8 cellular contexts compared by ENCODE assay signal in genomic region chr16:85428168-85428898, GRCh38.
DNase-seq lines count a peak whose midpoint lies in the region; ATAC-seq and TF ChIP-seq lines count a peak whose summit lies in the region.

No MANE protein-coding gene starts in this region.

- CTCF ChIA-PET in HCT116 (lab: Charles Lee), result interaction anchor here (0.6 to 6.3 kb wide), 15 partner anchors 8 to 329 kb away, joined by 3 to 39 read pairs (median 5); no protein-coding TSS in a partner anchor

- H3K27ac Mint-ChIP-seq in T-helper 2 cell treated with Interferon-gamma antibody and Interleukin-4, amounts not matched to agents 5 μg/mL and 100 μg/mL, for 36 hours, result no peak overlapping the region

- peak; percentile 38 for DNase-seq in HCT116 (ENCODE audit: low read depth, low spot score)
- peak; percentile 26 for DNase-seq in T-helper 2 cell treated with Interferon-gamma antibody and Interleukin-4, amounts not matched to agents 5 μg/mL and 100 μg/mL, for 36 hours (ENCODE audit: low spot score)
- peak; percentile 66 for DNase-seq in cerebellum (ENCODE audit: low spot score)
- peak; percentile 60 to 78 (median 75) for DNase-seq in mucosa of descending colon
- DNase-seq in upper lobe of right lung, result peak; percentile 73
- no peak for DNase-seq in amniotic stem cell (lab: John Stamatoyannopoulos, UW)
- no peak for DNase-seq in DMS153 treated with DMSO at 0.1 percent for 48 hours (lab: John Stamatoyannopoulos, UW; ENCODE audit: unreplicated experiment)

- TF ChIP-seq CTCF in C4-2B (conservative IDR thresholded peaks at IDR 0.05), result peak; percentile 85
- TF ChIP-seq CTCF in HCT116 (IDR thresholded peaks at IDR 0.05 in 2 of 3, conservative IDR thresholded peaks at IDR 0.05 in 1 of 3; ENCODE audit: borderline replicate concordance in 1 of 3, insufficient read depth in 1 of 3, low read depth in 2 of 3, low read length in 2 of 3), result peak; percentile 76 to 93 (median 81)
- TF ChIP-seq CTCF in mucosa of descending colon (IDR thresholded peaks at IDR 0.05), result peak; percentile 25
- TF ChIP-seq CTCF in upper lobe of right lung (IDR thresholded peaks at IDR 0.05), result peak; percentile 52

- H3K27ac ChIP-seq in C4-2B, result no peak overlapping the region
- H3K27ac ChIP-seq in HCT116 (ENCODE audit: low read depth, low read length), result no peak overlapping the region
- H3K27ac ChIP-seq in upper lobe of right lung, result no peak overlapping the region

- no peak overlapping the region for H2AFZ ChIP-seq in HCT116 (ENCODE audit: low read depth, low read length, poor library complexity, severe bottlenecking)

- RAD21 ChIA-PET in HCT116 (lab: Charles Lee; ENCODE audit: low non-redundant PET in 1 of 2, low total read pairs in 2 of 2, uncharacterized antibody in 2 of 2, unreplicated experiment in 2 of 2), result interaction anchor here (0.6 to 1.1 kb wide), 3 partner anchors 65 to 314 kb away, joined by 3 to 5 read pairs (median 4); no protein-coding TSS in a partner anchor

- intact Hi-C loops in HCT116 (cut with micrococcal nuclease) (loop anchor here (2.0 to 10.0 kb wide), 2 partner anchors 126 to 314 kb away; no protein-coding TSS in a partner anchor), mucosa of descending colon (cut with DNase I, micrococcal nuclease) (no loop called here), upper lobe of right lung (cut with DNase I) (no loop called here)

- H3K4me3 ChIP-seq in HCT116 (replicated peaks in 1 of 2; ENCODE audit: low read depth in 1 of 2, low read length in 2 of 2) (no peak overlapping the region), mucosa of descending colon (no peak overlapping the region), upper lobe of right lung (no peak overlapping the region)

- H3K4me2 ChIP-seq in HCT116 (ENCODE audit: low read length), result no peak overlapping the region

- peak; percentile 80 for TF ChIP-seq RAD21 in HCT116 (IDR thresholded peaks at IDR 0.05; ENCODE audit: low read depth)

- peak; percentile 91 for ATAC-seq in HCT116
- ATAC-seq in mucosa of descending colon, result peak; percentile 69
- peak; percentile 58 for ATAC-seq in upper lobe of right lung

- no peaks in the 10 kb centered on the region for H3K9me2 ChIP-seq in HCT116 (ENCODE audit: insufficient read depth)

- H3K36me3 Mint-ChIP-seq in T-helper 2 cell treated with Interferon-gamma antibody and Interleukin-4, amounts not matched to agents 5 μg/mL and 100 μg/mL, for 36 hours (ENCODE audit: low read depth), result no peaks in the 10 kb centered on the region

- H3K27me3 Mint-ChIP-seq in T-helper 2 cell treated with Interferon-gamma antibody and Interleukin-4, amounts not matched to agents 5 μg/mL and 100 μg/mL, for 36 hours (ENCODE audit: low read depth), result peaks cover 6% of the 10 kb centered on the region

- H3K27me3 ChIP-seq in HCT116 (ENCODE audit: insufficient read depth, low read length) (0 out of 2 replicates have a peak, but pooled peaks cover 5% of the 10 kb centered on the region), upper lobe of right lung (no peaks in the 10 kb centered on the region)

- H3K4me1 ChIP-seq in HCT116 (ENCODE audit: control insufficient read depth in 1 of 2, insufficient read depth in 2 of 2, low read length in 2 of 2) (no peaks in the 10 kb centered on the region), mucosa of descending colon (ENCODE audit: low read depth) (peaks cover 3% of the 10 kb centered on the region), upper lobe of right lung (peaks cover 13% of the 10 kb centered on the region)

- TF ChIP-seq POLR2A in HCT116 (IDR thresholded peaks at IDR 0.05; ENCODE audit: borderline replicate concordance, extremely low read depth, insufficient read depth, insufficient read length), result no peak

- BruUV-seq in HCT116 (replicated peaks; lab: Mats Ljungman, UMichigan), result no TSS peak

- H3K9me3 ChIP-seq in HCT116 (ENCODE audit: control insufficient read depth in 1 of 2, insufficient read depth in 1 of 2, low read depth in 1 of 2, low read length in 2 of 2) (no peaks in the 10 kb centered on the region), mucosa of descending colon (no peaks in the 10 kb centered on the region), upper lobe of right lung (no peaks in the 10 kb centered on the region)

- POLR2A ChIA-PET in HCT116 (lab: Charles Lee), result no interaction called here

- no peaks in the 10 kb centered on the region for H3K4me1 Mint-ChIP-seq in T-helper 2 cell treated with Interferon-gamma antibody and Interleukin-4, amounts not matched to agents 5 μg/mL and 100 μg/mL, for 36 hours (ENCODE audit: low read depth)

- H3K4me3 Mint-ChIP-seq in T-helper 2 cell treated with Interferon-gamma antibody and Interleukin-4, amounts not matched to agents 5 μg/mL and 100 μg/mL, for 36 hours, result no peak overlapping the region

- no peak overlapping the region for H3K9ac ChIP-seq in HCT116 (ENCODE audit: low read length)

- no peaks in the 10 kb centered on the region for H3K79me2 ChIP-seq in HCT116 (ENCODE audit: insufficient read depth, low read length)

- H4K20me1 ChIP-seq in HCT116 (ENCODE audit: insufficient read depth), result no peaks in the 10 kb centered on the region

- H3K9me3 Mint-ChIP-seq in T-helper 2 cell treated with Interferon-gamma antibody and Interleukin-4, amounts not matched to agents 5 μg/mL and 100 μg/mL, for 36 hours, result no peaks in the 10 kb centered on the region

- H3K36me3 ChIP-seq in HCT116 (ENCODE audit: control insufficient read depth in 1 of 2, insufficient read depth in 2 of 2, low read length in 2 of 2), result no peaks in the 10 kb centered on the region
- no peaks in the 10 kb centered on the region for H3K36me3 ChIP-seq in mucosa of descending colon (ENCODE audit: low read depth)
- H3K36me3 ChIP-seq in upper lobe of right lung, result no peaks in the 10 kb centered on the region

TF ChIP-seq in HCT116, 20 proteins besides CTCF, POLR2A, EP300 and RAD21:
- no peak for TF ChIP-seq EZH2 (IDR thresholded peaks at IDR 0.05)
- TF ChIP-seq ZBTB33 (IDR thresholded peaks at IDR 0.05; ENCODE audit: extremely low read depth, insufficient replicate concordance, low read length), result no peak
- no peak for TF ChIP-seq EGR1 (IDR thresholded peaks at IDR 0.05; ENCODE audit: low read depth)
- TF ChIP-seq ELF1 (IDR thresholded peaks at IDR 0.05; ENCODE audit: borderline replicate concordance, low read depth), result no peak
- peak; percentile 23 for TF ChIP-seq TCF7L2 (IDR thresholded peaks at IDR 0.05; ENCODE audit: borderline replicate concordance, extremely low read depth, insufficient read depth, insufficient read length)
- no peak for TF ChIP-seq JUND (IDR thresholded peaks at IDR 0.05)
- TF ChIP-seq, protein P1, sequence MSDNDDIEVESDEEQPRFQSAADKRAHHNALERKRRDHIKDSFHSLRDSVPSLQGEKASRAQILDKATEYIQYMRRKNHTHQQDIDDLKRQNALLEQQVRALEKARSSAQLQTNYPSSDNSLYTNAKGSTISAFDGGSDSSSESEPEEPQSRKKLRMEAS (IDR thresholded peaks at IDR 0.05), result no peak; the same call in none of the 2 replicates
- peak; percentile 88 for TF ChIP-seq CBX3 (IDR thresholded peaks at IDR 0.05; ENCODE audit: low read depth)
- TF ChIP-seq ZFX (IDR thresholded peaks at IDR 0.05), result no peak
- TF ChIP-seq POLR2AphosphoS5 (IDR thresholded peaks at IDR 0.05; ENCODE audit: low read depth, low read length), result no peak

Comparison
In these comparisons a context has a peak if more than half of its experiments do, and no peak if none do; other contexts are left out.
1. CTCF ChIP-seq: peak in every context shown above with its lines; median percentile 85 in C4-2B; 81 in HCT116; 52 in upper lobe of right lung; 25 in mucosa of descending colon.
2. DNase-seq: peak in HCT116 (single experiment), T-helper 2 cell treated with Interferon-gamma antibody and Interleukin-4, amounts not matched to agents 5 μg/mL and 100 μg/mL, for 36 hours (single experiment), cerebellum (single experiment), mucosa of descending colon (3 of 3) and upper lobe of right lung (single experiment); none in amniotic stem cell (single experiment) and DMS153 treated with DMSO at 0.1 percent for 48 hours (single experiment).
3. Peak in every context shown above with its lines, with median percentiles within 50 percentile points of each other: ATAC-seq.